ENCODE assay signal across 22 cellular contexts in genomic region chr12:3020850-3021435, GRCh38.
"Had no signal": no experiment of that assay in that cellular context is flagged by ENCODE, and none has a peak within 500 bp of the region (broad histone marks: within the 10 kb centered on the region; RNA-seq: fewer than 3 reads in every experiment).

No MANE protein-coding gene starts in this region.

- H3K4me3 ChIP-seq: gastrocnemius medialis, pancreas, thyroid gland, vagina had no signal

- H3K27ac Mint-ChIP-seq: activated naive CD4-positive, alpha-beta T cell treated with anti-CD3 and anti-CD28 coated beads, Interleukin-2, amount 10 ng/mL, durations not matched to agents 7 days and 5 days; activated naive CD8-positive, alpha-beta T cell treated with anti-CD3 and anti-CD28 coated beads, Interleukin-2, amount 50 U/mL, for 24 hours; memory B cell had no signal

- H3K27me3 Mint-ChIP-seq: activated naive CD4-positive, alpha-beta T cell treated with anti-CD3 and anti-CD28 coated beads, Interleukin-2, amount 10 ng/mL, durations not matched to agents 7 days and 5 days; activated naive CD8-positive, alpha-beta T cell treated with anti-CD3 and anti-CD28 coated beads, Interleukin-2, amount 50 U/mL, for 24 hours; naive B cell had no signal

- H3K36me3 Mint-ChIP-seq: activated naive CD4-positive, alpha-beta T cell treated with anti-CD3 and anti-CD28 coated beads, Interleukin-2, amount 10 ng/mL, durations not matched to agents 7 days and 5 days; memory B cell; naive B cell had no signal

- H3K36me3 ChIP-seq: vagina had no signal

- ATAC-seq: activated naive CD8-positive, alpha-beta T cell treated with anti-CD3 and anti-CD28 coated beads, Interleukin-2, amount 50 U/mL, for 24 hours; gastrocnemius medialis; left colon; pancreas had no signal

- FAIRE-seq: pancreas had no signal

- H3K4me1 ChIP-seq: pancreas, thyroid gland, vagina had no signal

- DNase-seq: activated CD4-positive, alpha-beta T cell treated with anti-CD3 and anti-CD28 coated beads for 1 hour; activated CD8-positive, alpha-beta memory T cell treated with anti-CD3 and anti-CD28 coated beads for 24 hours; activated CD8-positive, alpha-beta memory T cell treated with anti-CD3 and anti-CD28 coated beads, Interleukin-2, amount 50 U/mL, for 48 hours; activated effector memory CD4-positive, alpha-beta T cell treated with Interleukin-2 at 50 U/mL for 16 hours; activated naive CD4-positive, alpha-beta T cell treated with anti-CD3 and anti-CD28 coated beads, Interleukin-2, amount 10 ng/mL, durations not matched to agents 7 days and 5 days; activated naive CD8-positive, alpha-beta T cell treated with anti-CD3 and anti-CD28 coated beads, Interleukin-2, amount 50 U/mL, for 24 hours; activated T-cell treated with anti-CD3 and anti-CD28 coated beads, Interleukin-2, amount 50 U/mL, for 48 hours; aorta; brain microvascular endothelial cell; cortex of kidney; gastrocnemius medialis; left colon; naive B cell; stimulated activated CD8-positive, alpha-beta memory T cell treated with anti-CD3 and anti-CD28 coated beads, Interleukin-4, amount 100 ng/mL, for 48 hours; stimulated activated naive CD4-positive, alpha-beta T cell treated with Interleukin-2 at 50 U/mL for 16 hours; SW 1271; T-helper 2 cell; thyroid gland had no signal

- H3K4me3 Mint-ChIP-seq: activated naive CD4-positive, alpha-beta T cell treated with anti-CD3 and anti-CD28 coated beads, Interleukin-2, amount 10 ng/mL, durations not matched to agents 7 days and 5 days; activated naive CD8-positive, alpha-beta T cell treated with anti-CD3 and anti-CD28 coated beads, Interleukin-2, amount 50 U/mL, for 24 hours; memory B cell; naive B cell had no signal

- H3K4me1 Mint-ChIP-seq: activated naive CD4-positive, alpha-beta T cell treated with anti-CD3 and anti-CD28 coated beads, Interleukin-2, amount 10 ng/mL, durations not matched to agents 7 days and 5 days; activated naive CD8-positive, alpha-beta T cell treated with anti-CD3 and anti-CD28 coated beads, Interleukin-2, amount 50 U/mL, for 24 hours; memory B cell; naive B cell had no signal

- H3K9me3 Mint-ChIP-seq: activated naive CD4-positive, alpha-beta T cell treated with anti-CD3 and anti-CD28 coated beads, Interleukin-2, amount 10 ng/mL, durations not matched to agents 7 days and 5 days; activated naive CD8-positive, alpha-beta T cell treated with anti-CD3 and anti-CD28 coated beads, Interleukin-2, amount 50 U/mL, for 24 hours; memory B cell had no signal

- H3K27ac ChIP-seq: brain microvascular endothelial cell, pancreas, thyroid gland, vagina, VCaP had no signal

- H3K27me3 ChIP-seq: brain microvascular endothelial cell, gastrocnemius medialis, pancreas, thyroid gland, vagina had no signal

- H3K9me3 ChIP-seq: gastrocnemius medialis, pancreas, thyroid gland, vagina had no signal
